ENCODE assay signal across 14 cellular contexts in genomic region chr7:31938650-31939049, GRCh38.
DNase-seq lines count a peak whose midpoint lies in the region; ATAC-seq and TF ChIP-seq lines count a peak whose summit lies in the region.
"Had no signal": no experiment of that assay in that cellular context is flagged by ENCODE, and none has a peak within 500 bp of the region (broad histone marks: within the 10 kb centered on the region; RNA-seq: fewer than 3 reads in every experiment).

No MANE protein-coding gene starts in this region.

- BruUV-seq in IMR-90 (replicated peaks; lab: Mats Ljungman, UMichigan) = no TSS peak

- peak overlapping the region; percentile 63 for H2BK5ac ChIP-seq in IMR-90 (ENCODE audit: low read depth, low read length, poor library complexity, severe bottlenecking)

- H3K4me1 ChIP-seq in IMR-90 (ENCODE audit: control insufficient read depth, insufficient read depth, low read length) (peaks cover 3% of the 10 kb centered on the region; the same call in 1 of the 2 replicates), body of pancreas (no peaks in the 10 kb centered on the region)
- H3K4me1 ChIP-seq: Caco-2, parathyroid adenoma had no signal

- H3K9me3 ChIP-seq in IMR-90 (ENCODE audit: control insufficient read depth, insufficient read depth, low read length) (no peaks in the 10 kb centered on the region), body of pancreas (no peaks in the 10 kb centered on the region)
- H3K9me3 ChIP-seq: Caco-2 had no signal

- H2BK120ac ChIP-seq in IMR-90 (ENCODE audit: low read depth, low read length) = peak overlapping the region; percentile 33; the same call in 1 of the 2 replicates

- H4K91ac ChIP-seq in IMR-90 (ENCODE audit: insufficient read depth, low read depth, low read length) = no peak overlapping the region

- no peaks in the 10 kb centered on the region for H4K20me1 ChIP-seq in IMR-90 (ENCODE audit: insufficient read depth, low read length)

- H3K4me3 ChIP-seq in IMR-90 (ENCODE audit: insufficient read depth, low read depth, low read length) (no peak overlapping the region), body of pancreas (no peak overlapping the region)

- intact Hi-C loops in IMR-90 (cut with micrococcal nuclease) = no loop called here
- intact Hi-C loops in body of pancreas (cut with DNase I) = no loop called here

- POLR2A ChIA-PET in IMR-90 (lab: Charles Lee; ENCODE audit: unreplicated experiment) = no interaction called here

- H2BK20ac ChIP-seq in IMR-90 (ENCODE audit: low read depth, low read length) = 0 out of 2 replicates have a peak overlapping the region, but pooled peaks have one; percentile 22

- H4K5ac ChIP-seq in IMR-90 (ENCODE audit: low read depth, low read length) = no peak overlapping the region

- no peak overlapping the region for H3K27ac ChIP-seq in IMR-90 (ENCODE audit: insufficient read depth, low read length)
- no peak overlapping the region for H3K27ac ChIP-seq in body of pancreas
- no peak overlapping the region for H3K27ac ChIP-seq in substantia nigra (ENCODE audit: low read depth, low read length, poor library complexity, severe bottlenecking)
- H3K27ac ChIP-seq: parathyroid adenoma had no signal

- peak; percentile 58 for ATAC-seq in IMR-90 (ENCODE audit: low read depth)
- no peak for ATAC-seq in body of pancreas
- no peak for ATAC-seq in HG02588 (IDR thresholded peaks at IDR 0.05; ENCODE audit: unreplicated experiment)
- ATAC-seq: stimulated activated naive CD8-positive, alpha-beta T cell treated with anti-CD3 and anti-CD28 coated beads, Interleukin-15, Interleukin-2, amounts not matched to agents 100 U/mL and 50 U/mL, for 24 hours had no signal

- in situ Hi-C loops in Caki2 (cut with HindIII; ENCODE audit: low pct_unique_long_range_greater_than_20kb, low sequenced_read_pairs) (no loop called here), IMR-90 (cut with MboI; ENCODE audit: low sequenced_read_pairs) (no loop called here)

- H3K9ac ChIP-seq in IMR-90 (ENCODE audit: low read depth, low read length) = no peak overlapping the region
- H3K9ac ChIP-seq: parathyroid adenoma had no signal

- TF ChIP-seq RAD21 in IMR-90 (IDR thresholded peaks at IDR 0.05; ENCODE audit: low read length) = no peak

- H3K27me3 ChIP-seq in IMR-90 (ENCODE audit: control insufficient read depth, insufficient read depth, low read length) = no peaks in the 10 kb centered on the region
- no peaks in the 10 kb centered on the region for H3K27me3 ChIP-seq in body of pancreas

- no peak overlapping the region for H2AFZ ChIP-seq in IMR-90 (replicated peaks; ENCODE audit: low read length, poor library complexity)
- H2AFZ ChIP-seq: parathyroid adenoma had no signal

- no peak overlapping the region for H2AK9ac ChIP-seq in IMR-90 (replicated peaks; ENCODE audit: low read depth, low read length, poor library complexity)

- H3K14ac ChIP-seq in IMR-90 (replicated peaks; ENCODE audit: low read depth, low read length) = no peak overlapping the region

- no peak overlapping the region for H3K56ac ChIP-seq in IMR-90 (ENCODE audit: extremely low read depth, insufficient read depth, low read length)

- H3K18ac ChIP-seq in IMR-90 (ENCODE audit: low read depth, low read length) = peak overlapping the region; percentile 34; the same call in 1 of the 2 replicates

- no peaks in the 10 kb centered on the region for H3K9me1 ChIP-seq in IMR-90 (ENCODE audit: insufficient read depth, low read length)

- H2AK5ac ChIP-seq in IMR-90 (ENCODE audit: low read depth, low read length) = no peak overlapping the region

- H3K4me2 ChIP-seq in IMR-90 (ENCODE audit: low read depth, low read length) = no peak overlapping the region

- H3K23ac ChIP-seq in IMR-90 (ENCODE audit: low read depth, low read length) = no peak overlapping the region

- peak overlapping the region in 1 of 2 experiments; percentile 6; a peak in 1 of 4 replicates for H4K8ac ChIP-seq in IMR-90 (ENCODE audit: low read depth in 2 of 2, low read length in 2 of 2)

- H3K36me3 ChIP-seq in IMR-90 (ENCODE audit: control insufficient read depth, insufficient read depth, low read length) (no peaks in the 10 kb centered on the region), body of pancreas (replicated peaks in 1 of 2; ENCODE audit: insufficient read depth in 1 of 2, low read depth in 2 of 2) (no peaks in the 10 kb centered on the region)

- peaks cover 13 to 30% of the 10 kb centered on the region in 2 experiments for H3K79me1 ChIP-seq in IMR-90 (ENCODE audit: low read depth in 1 of 2, low read length in 2 of 2)

- dilution Hi-C loops in IMR-90 (cut with HindIII; ENCODE audit: low sequenced_read_pairs, unreplicated experiment) = no loop called here

- CTCF ChIA-PET in IMR-90 (lab: Yijun Ruan, JAX) = no interaction called here

- H3K4ac ChIP-seq in IMR-90 (ENCODE audit: low read depth, low read length) = no peak overlapping the region

- no peak overlapping the region for H2BK15ac ChIP-seq in IMR-90 (ENCODE audit: low read depth, low read length)

- TF ChIP-seq POLR2A in IMR-90 (IDR thresholded peaks at IDR 0.05; ENCODE audit: low read depth, low read length) (no peak), body of pancreas (IDR thresholded peaks at IDR 0.05) (no peak)

- peak; percentile 21 for DNase-seq in Caki2 (ENCODE audit: low read depth)
- DNase-seq in IMR-90 = peak; percentile 45
- no peak for DNase-seq in body of pancreas
- peak; percentile 54 for DNase-seq in kidney glomerular epithelial cell (lab: John Stamatoyannopoulos, UW)
- no peak for DNase-seq in H4 (ENCODE audit: low spot score)
- no peak for DNase-seq in substantia nigra (lab: John Stamatoyannopoulos, UW)
- DNase-seq in NCI-H1436 (lab: John Stamatoyannopoulos, UW) = no peak
- DNase-seq: activated CD8-positive, alpha-beta memory T cell treated with anti-CD3 and anti-CD28 coated beads, Interleukin-2, amount 50 U/mL, for 48 hours; Caco-2; effector CD8-positive, alpha-beta T cell; hypothalamus; stimulated activated naive CD8-positive, alpha-beta T cell treated with anti-CD3 and anti-CD28 coated beads, Interleukin-15, Interleukin-2, amounts not matched to agents 100 U/mL and 50 U/mL, for 24 hours had no signal

- peak; percentile 26; the same call in 1 of the 2 replicates for TF ChIP-seq CTCF in IMR-90 (conservative IDR thresholded peaks at IDR 0.05; ENCODE audit: low read depth, low read length)
- peak in 5 of 7 experiments; percentile 9 to 14 (median 11) for TF ChIP-seq CTCF in body of pancreas (IDR thresholded peaks at IDR 0.05)

TF ChIP-seq in IMR-90, 13 proteins besides CTCF, POLR2A, EP300 and RAD21:
- TF ChIP-seq FOS (IDR thresholded peaks at IDR 0.05; ENCODE audit: low read depth, low read length) = 0 out of 2 replicates have a peak, but pooled peaks have one; percentile 10
- TF ChIP-seq, protein P1, sequence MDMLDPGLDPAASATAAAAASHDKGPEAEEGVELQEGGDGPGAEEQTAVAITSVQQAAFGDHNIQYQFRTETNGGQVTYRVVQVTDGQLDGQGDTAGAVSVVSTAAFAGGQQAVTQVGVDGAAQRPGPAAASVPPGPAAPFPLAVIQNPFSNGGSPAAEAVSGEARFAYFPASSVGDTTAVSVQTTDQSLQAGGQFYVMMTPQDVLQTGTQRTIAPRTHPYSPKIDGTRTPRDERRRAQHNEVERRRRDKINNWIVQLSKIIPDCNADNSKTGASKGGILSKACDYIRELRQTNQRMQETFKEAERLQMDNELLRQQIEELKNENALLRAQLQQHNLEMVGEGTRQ (IDR thresholded peaks at IDR 0.05; ENCODE audit: low read depth, low read length) = no peak

Comparison
In these comparisons a context has a peak if more than half of its experiments do, and no peak if none do; other contexts are left out.
1. DNase-seq: peak in Caki2 (single experiment), IMR-90 (single experiment) and kidney glomerular epithelial cell (single experiment); none in body of pancreas (0 of 4), H4 (single experiment), substantia nigra (0 of 49) and NCI-H1436 (single experiment).